ENCODE assay signal across 1 cellular context in genomic region chr11:35584321-35584720, GRCh38.
TF ChIP-seq lines count a peak whose summit lies in the region.

No MANE protein-coding gene starts in this region.

TF ChIP-seq in SK-N-SH, 30 proteins besides CTCF, POLR2A, EP300 and RAD21 (continued from another document):
- TF ChIP-seq IRF3 (IDR thresholded peaks at IDR 0.05; ENCODE audit: low read depth, low read length), result no peak
- TF ChIP-seq MXI1 (IDR thresholded peaks at IDR 0.05; ENCODE audit: low read depth, low read length), result no peak
- TF ChIP-seq YY1 (IDR thresholded peaks at IDR 0.05; ENCODE audit: low read depth), result no peak
- no peak for TF ChIP-seq SIN3A (IDR thresholded peaks at IDR 0.05; ENCODE audit: borderline replicate concordance, low read depth, low read length)
- TF ChIP-seq REST (IDR thresholded peaks at IDR 0.05; ENCODE audit: low read depth, low read length), result no peak
- 0 out of 2 replicates have a peak, but pooled peaks have one; percentile 21 for TF ChIP-seq PBX3 (IDR thresholded peaks at IDR 0.05)
- TF ChIP-seq TCF12 (IDR thresholded peaks at IDR 0.05), result peak; percentile 67
- no peak for TF ChIP-seq RXRA (IDR thresholded peaks at IDR 0.05; ENCODE audit: borderline replicate concordance, low read depth)
- TF ChIP-seq FOXJ3 (CRISPR knock-in tag; IDR thresholded peaks at IDR 0.05), result no peak
- peak; percentile 78 for TF ChIP-seq FOSL2 (IDR thresholded peaks at IDR 0.05; ENCODE audit: borderline replicate concordance, low read depth)
- no peak for TF ChIP-seq TEAD4 (IDR thresholded peaks at IDR 0.05; ENCODE audit: borderline replicate concordance, insufficient read depth)
- TF ChIP-seq ZBTB33 (IDR thresholded peaks at IDR 0.05; ENCODE audit: borderline replicate concordance, low read depth), result no peak
